ENCODE assay signal across 20 cellular contexts in the genomic region with DNA sequence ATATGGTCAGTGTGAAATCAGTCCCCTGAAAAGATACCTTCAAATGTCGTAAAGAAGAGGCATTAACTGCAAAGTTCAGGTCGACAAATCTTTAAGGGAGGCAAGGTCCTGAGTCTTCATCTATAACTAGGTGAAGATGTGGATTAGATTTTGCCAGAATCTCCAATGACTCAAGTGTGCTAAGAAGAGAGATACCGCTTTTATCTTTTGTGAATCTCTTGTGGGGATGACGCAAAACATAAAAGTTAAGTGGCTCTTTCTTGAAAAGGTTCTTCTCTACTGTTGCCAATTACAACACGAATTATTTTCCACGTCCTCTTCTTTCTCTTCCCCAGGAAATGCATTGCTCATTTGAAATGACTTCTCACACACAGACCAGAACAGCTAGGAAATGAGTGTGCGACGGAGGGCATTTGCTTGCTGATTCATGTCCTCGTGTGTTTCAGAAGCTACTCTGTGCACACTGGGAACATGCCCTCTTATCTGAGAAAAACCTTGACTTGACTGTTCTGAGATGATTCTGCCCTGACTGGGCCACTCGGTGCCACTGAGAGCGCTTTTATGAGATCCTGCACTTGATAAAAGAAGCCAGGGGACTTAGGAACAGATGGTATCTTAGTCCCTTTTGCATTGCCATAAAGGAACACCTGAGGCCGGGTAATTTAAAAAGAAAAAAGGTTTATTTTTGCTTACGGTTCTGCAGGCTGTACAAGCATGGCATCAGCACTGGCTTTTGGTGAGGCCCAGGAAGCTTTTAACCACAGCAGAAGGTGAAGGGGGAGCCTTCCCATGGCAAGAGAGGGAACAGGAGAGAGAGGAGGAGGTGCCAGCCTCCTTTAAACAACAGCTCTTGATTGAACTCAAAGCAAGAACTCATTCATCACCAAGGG.
A peak's percentile ranks its signal among the peaks of the same experiment; 100 is the strongest.
DNase-seq lines count a peak whose midpoint lies in the region; ATAC-seq and FAIRE-seq lines count a peak whose summit lies in the region.
"Had no signal": no experiment of that assay in that cellular context is flagged by ENCODE, and none has a peak within 500 bp of the region (broad histone marks: within the 10 kb centered on the region; RNA-seq: fewer than 3 reads in every experiment).

No MANE protein-coding gene starts in this region.

- DNase-seq in NCI-H2171 treated with DMSO at 0.1 percent for 48 hours (lab: John Stamatoyannopoulos, UW) (peak; percentile 50), NCI-H2171 (lab: John Stamatoyannopoulos, UW) (no peak), AML-193 (lab: John Stamatoyannopoulos, UW) (peak; percentile 60 to 65), MV-4-11 (lab: John Stamatoyannopoulos, UW) (peak; percentile 74), DMS 273 (lab: John Stamatoyannopoulos, UW; ENCODE audit: unreplicated experiment) (no peak), NCI-H446 (lab: John Stamatoyannopoulos, UW) (no peak), small intestine (no peak)
- DNase-seq: colonic mucosa, erythroblast, HFFc6, NCI-H1694 treated with DMSO at 0.1 percent for 48 hours, NCI-H524, PC-9, sigmoid colon had no signal

- peak; percentile 42 for ATAC-seq in esophagus mucosa
- ATAC-seq: K562, SK-N-SH treated with all-trans-retinoic acid at 6 μM for 48 hours had no signal

- no peaks in the 10 kb centered on the region for H3K9me3 ChIP-seq in small intestine (ENCODE audit: control insufficient read depth, low read depth)
- H3K9me3 ChIP-seq: colonic mucosa, sigmoid colon had no signal

- no peak overlapping the region for H3K4me3 ChIP-seq in small intestine (ENCODE audit: low read depth in 1 of 2, low read length in 2 of 2)
- H3K4me3 ChIP-seq: colonic mucosa, K562, PC-9, sigmoid colon had no signal

- H3K27me3 ChIP-seq in small intestine (ENCODE audit: control insufficient read depth in 2 of 2, insufficient read depth in 2 of 2, low read length in 2 of 2): no peaks in the 10 kb centered on the region
- H3K27me3 ChIP-seq: colonic mucosa, sigmoid colon had no signal

- no peak overlapping the region for H3K27ac ChIP-seq in small intestine (ENCODE audit: low read depth in 1 of 2, low read length in 1 of 2)
- H3K27ac ChIP-seq: colonic mucosa, PC-9, sigmoid colon, VCaP had no signal

- 65 to 72% (median 66%) methylated on average over 13 of the region's 13 CpGs for WGBS in small intestine, 3 donors

- H3K36me3 ChIP-seq in small intestine (ENCODE audit: control insufficient read depth in 2 of 2, insufficient read depth in 2 of 2, low read length in 2 of 2): no peaks in the 10 kb centered on the region
- H3K36me3 ChIP-seq: colonic mucosa, sigmoid colon had no signal

- H3K4me1 ChIP-seq in small intestine (ENCODE audit: control insufficient read depth in 2 of 2, insufficient read depth in 1 of 2, low read depth in 1 of 2, low read length in 1 of 2): no peaks in the 10 kb centered on the region
- H3K4me1 ChIP-seq: colonic mucosa, sigmoid colon had no signal

- no peak for FAIRE-seq in small intestine (lab: Jason Lieb, UNC)
- FAIRE-seq: A204.1, K562, keratinocyte had no signal

Comparison
In these comparisons a context has a peak if more than half of its experiments do, and no peak if none do; other contexts are left out.
1. DNase-seq: peak in NCI-H2171 treated with DMSO at 0.1 percent for 48 hours (single experiment), AML-193 (2 of 2) and MV-4-11 (single experiment); none in NCI-H2171 (single experiment), DMS 273 (single experiment), NCI-H446 (0 of 2) and small intestine (single experiment).